1 cellular context compared by ENCODE assay signal in the genomic region with DNA sequence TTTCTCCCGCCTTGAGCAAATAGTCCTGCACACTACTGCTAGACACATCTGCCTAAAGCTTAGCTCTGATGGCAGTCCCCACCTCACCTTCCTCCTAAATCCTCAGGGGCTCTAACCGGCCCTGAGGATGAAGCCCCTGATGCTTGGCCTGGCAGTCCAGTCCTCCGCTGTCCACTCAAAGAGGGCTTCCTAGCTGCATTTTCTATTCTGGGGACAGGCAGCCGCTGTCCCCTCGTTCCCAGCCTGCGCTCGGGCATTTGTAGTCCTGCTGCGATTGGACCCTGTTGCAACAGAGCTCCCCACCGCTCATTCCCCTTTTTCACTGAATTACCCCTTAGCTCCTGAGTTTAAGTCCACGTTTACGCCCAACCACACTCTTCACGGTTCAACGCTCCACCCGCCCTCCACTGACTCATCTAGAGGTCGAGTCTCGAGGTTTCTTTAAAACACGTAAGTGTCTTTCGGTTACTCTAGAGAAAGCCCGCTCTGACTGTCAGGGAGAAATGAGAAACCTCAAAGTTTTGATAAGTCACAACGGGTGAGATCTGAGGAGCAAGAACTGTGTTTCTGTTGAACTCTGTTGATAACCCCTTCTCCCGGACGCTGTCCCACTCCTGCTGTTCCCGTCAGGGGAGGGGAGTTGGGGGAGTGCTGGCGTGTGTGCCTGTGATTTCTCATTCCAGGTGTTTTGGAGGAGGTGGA.
TF ChIP-seq lines count a peak whose summit lies in the region.

No MANE protein-coding gene starts in this region.

TF ChIP-seq in HEK293T, 16 proteins besides CTCF, POLR2A, EP300 and RAD21 (continued from another document):
- TF ChIP-seq, protein P1, sequence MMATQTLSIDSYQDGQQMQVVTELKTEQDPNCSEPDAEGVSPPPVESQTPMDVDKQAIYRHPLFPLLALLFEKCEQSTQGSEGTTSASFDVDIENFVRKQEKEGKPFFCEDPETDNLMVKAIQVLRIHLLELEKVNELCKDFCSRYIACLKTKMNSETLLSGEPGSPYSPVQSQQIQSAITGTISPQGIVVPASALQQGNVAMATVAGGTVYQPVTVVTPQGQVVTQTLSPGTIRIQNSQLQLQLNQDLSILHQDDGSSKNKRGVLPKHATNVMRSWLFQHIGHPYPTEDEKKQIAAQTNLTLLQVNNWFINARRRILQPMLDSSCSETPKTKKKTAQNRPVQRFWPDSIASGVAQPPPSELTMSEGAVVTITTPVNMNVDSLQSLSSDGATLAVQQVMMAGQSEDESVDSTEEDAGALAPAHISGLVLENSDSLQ (IDR thresholded peaks at IDR 0.05) = no peak
- no peak for TF ChIP-seq SP1 (IDR thresholded peaks at IDR 0.05)
- TF ChIP-seq BHLHE40 (IDR thresholded peaks at IDR 0.05; ENCODE audit: borderline replicate concordance) = no peak
- no peak for TF ChIP-seq TARDBP (IDR thresholded peaks at IDR 0.05)
- no peak for TF ChIP-seq ARNT (IDR thresholded peaks at IDR 0.05)
- no peak for TF ChIP-seq FOXK2 (IDR thresholded peaks at IDR 0.05)
